In the genomic region with DNA sequence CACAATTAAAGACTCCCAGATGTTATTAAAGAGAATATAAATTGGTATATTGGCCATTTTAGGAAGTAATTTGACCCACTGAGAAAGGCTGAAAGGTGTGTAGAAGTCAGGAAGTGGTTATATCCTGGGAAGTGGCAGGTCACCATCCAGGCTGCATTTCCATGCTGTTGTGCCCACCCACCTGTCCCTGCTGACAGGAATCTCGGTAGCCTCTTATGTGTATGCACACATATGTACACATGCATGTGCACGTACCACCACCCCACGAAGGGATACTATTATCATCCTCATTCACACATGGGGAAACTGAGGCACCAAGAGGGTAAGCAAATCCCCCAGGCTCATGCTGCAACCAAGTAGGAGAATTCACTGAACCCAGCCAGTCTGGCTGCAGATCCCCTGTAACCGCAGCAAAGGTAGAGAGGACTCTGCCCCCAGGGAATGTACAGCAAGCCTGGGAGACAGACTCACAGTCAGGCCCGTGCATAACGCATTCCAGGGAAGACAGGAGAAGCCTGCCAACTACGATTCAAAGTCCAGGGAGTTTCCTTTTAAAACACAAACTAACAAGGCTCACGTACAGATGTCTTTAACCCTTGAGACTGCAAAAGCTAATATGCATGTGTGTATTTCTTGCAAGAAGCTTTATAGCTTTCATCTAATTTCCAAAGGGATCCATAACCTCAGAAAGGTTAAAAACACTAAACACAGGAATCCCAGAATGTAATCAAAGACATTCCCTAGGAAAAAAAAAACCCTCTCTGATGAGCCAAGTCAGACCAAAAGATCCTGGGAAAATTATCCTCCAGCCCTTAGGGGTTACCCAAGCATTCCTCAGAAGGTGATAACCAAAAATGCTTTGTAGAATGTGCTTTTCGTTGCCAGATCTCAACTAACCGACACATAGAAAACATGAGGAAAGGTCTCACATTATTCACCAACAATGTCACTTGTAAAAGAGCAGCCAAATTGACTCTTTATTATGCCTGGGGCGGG, we compare ENCODE assay signal across 19 cellular contexts.
DNase-seq lines count a peak whose midpoint lies in the region; FAIRE-seq and TF ChIP-seq lines count a peak whose summit lies in the region.
"Had no signal": no experiment of that assay in that cellular context is flagged by ENCODE, and none has a peak within 500 bp of the region (broad histone marks: within the 10 kb centered on the region; RNA-seq: fewer than 3 reads in every experiment).

No MANE protein-coding gene starts in this region.

- TF ChIP-seq CTCF in BE2C (IDR thresholded peaks at IDR 0.05; ENCODE audit: low read depth, low read length) (no peak), keratinocyte (optimal IDR thresholded peaks at IDR 0.05 in 1 of 3, IDR thresholded peaks at IDR 0.05 in 1 of 3, conservative IDR thresholded peaks at IDR 0.05 in 1 of 3; ENCODE audit: extremely low read depth in 1 of 3, insufficient read depth in 2 of 3, low read length in 3 of 3) (no peak), nephron progenitor cell (IDR thresholded peaks at IDR 0.05) (no peak), breast epithelium (IDR thresholded peaks at IDR 0.05) (no peak)

- H3K27ac ChIP-seq in keratinocyte (ENCODE audit: control insufficient read depth, insufficient read depth, low read length) (no peak overlapping the region), breast epithelium (no peak overlapping the region)
- H3K27ac ChIP-seq: BLaER1, left lung, parathyroid adenoma had no signal

- H3K9me3 ChIP-seq in BE2C (no peaks in the 10 kb centered on the region), keratinocyte (ENCODE audit: control insufficient read depth, low read depth, low read length) (no peaks in the 10 kb centered on the region), breast epithelium (no peaks in the 10 kb centered on the region)
- H3K9me3 ChIP-seq: BLaER1, left lung had no signal

- peak; percentile 87 for FAIRE-seq in keratinocyte (lab: Jason Lieb, UNC)
- FAIRE-seq: D721Med, RCC 7860 had no signal

- H3K27me3 ChIP-seq in BE2C (no peaks in the 10 kb centered on the region), keratinocyte (ENCODE audit: control insufficient read depth, extremely low read depth, insufficient read depth, low read length) (peaks cover 12% of the 10 kb centered on the region), breast epithelium (no peaks in the 10 kb centered on the region)
- H3K27me3 ChIP-seq: BLaER1, left lung had no signal

- no peaks in the 10 kb centered on the region for H3K9me3 Mint-ChIP-seq in nephron progenitor cell
- no peaks in the 10 kb centered on the region for H3K9me3 Mint-ChIP-seq in activated naive CD4-positive, alpha-beta T cell treated with anti-CD3 and anti-CD28 coated beads for 36 hours

- CTCF ChIA-PET in activated naive CD4-positive, alpha-beta T cell treated with anti-CD3 and anti-CD28 coated beads for 36 hours (lab: Charles Lee), result interaction anchor here (0.7 kb wide), 1 partner anchor 96 kb away, joined by 3 read pairs; no protein-coding TSS in a partner anchor

- H3K4me1 Mint-ChIP-seq in nephron progenitor cell, result peaks cover 76% of the 10 kb centered on the region
- no peaks in the 10 kb centered on the region for H3K4me1 Mint-ChIP-seq in activated naive CD4-positive, alpha-beta T cell treated with anti-CD3 and anti-CD28 coated beads for 36 hours (ENCODE audit: low read depth)

- H3K36me3 ChIP-seq in BE2C (no peaks in the 10 kb centered on the region), keratinocyte (ENCODE audit: control insufficient read depth in 2 of 2, extremely low read depth in 1 of 2, insufficient read depth in 2 of 2, low read length in 2 of 2) (no peaks in the 10 kb centered on the region), breast epithelium (no peaks in the 10 kb centered on the region)
- H3K36me3 ChIP-seq: BLaER1, left lung had no signal

- H3K79me2 ChIP-seq in keratinocyte (ENCODE audit: control insufficient read depth, insufficient read depth, low read length), result no peaks in the 10 kb centered on the region
- H3K79me2 ChIP-seq: parathyroid adenoma had no signal

- H3K4me1 ChIP-seq in BE2C (peaks cover 7% of the 10 kb centered on the region), keratinocyte (ENCODE audit: control insufficient read depth, extremely low read depth, insufficient read depth, low read length) (peaks cover 9% of the 10 kb centered on the region), breast epithelium (no peaks in the 10 kb centered on the region)
- H3K4me1 ChIP-seq: BLaER1, left lung, parathyroid adenoma had no signal

- TF ChIP-seq POLR2A in breast epithelium (IDR thresholded peaks at IDR 0.05), result no peak

- no peaks in the 10 kb centered on the region for H3K36me3 Mint-ChIP-seq in nephron progenitor cell (ENCODE audit: low read depth)
- H3K36me3 Mint-ChIP-seq in activated naive CD4-positive, alpha-beta T cell treated with anti-CD3 and anti-CD28 coated beads for 36 hours (ENCODE audit: low read depth), result no peaks in the 10 kb centered on the region

- H3K27me3 Mint-ChIP-seq in nephron progenitor cell (ENCODE audit: low read depth, poor library complexity), result peaks cover 4% of the 10 kb centered on the region
- no peaks in the 10 kb centered on the region for H3K27me3 Mint-ChIP-seq in activated naive CD4-positive, alpha-beta T cell treated with anti-CD3 and anti-CD28 coated beads for 36 hours (ENCODE audit: low read depth)

- no peak overlapping the region for H3K9ac ChIP-seq in keratinocyte (ENCODE audit: control insufficient read depth, extremely low read depth, insufficient read depth, low read length)
- H3K9ac ChIP-seq: BLaER1, parathyroid adenoma had no signal

- H2AFZ ChIP-seq in keratinocyte (ENCODE audit: control insufficient read depth, low read length), result no peak overlapping the region
- H2AFZ ChIP-seq: parathyroid adenoma had no signal

- H4K20me1 ChIP-seq in keratinocyte (ENCODE audit: control insufficient read depth, extremely low read depth, insufficient read depth, low read length), result no peaks in the 10 kb centered on the region
- H4K20me1 ChIP-seq: BLaER1 had no signal

- dilution Hi-C loops in keratinocyte (cut with MboI; ENCODE audit: extremely low pct_ligation_motif_present, low sequenced_read_pairs), result no loop called here

- no peak overlapping the region for H3K4me3 Mint-ChIP-seq in nephron progenitor cell
- H3K4me3 Mint-ChIP-seq in activated naive CD4-positive, alpha-beta T cell treated with anti-CD3 and anti-CD28 coated beads for 36 hours, result no peak overlapping the region

- H3K9me1 ChIP-seq in keratinocyte (ENCODE audit: control insufficient read depth, extremely low read depth, insufficient read depth, low read length), result no peaks in the 10 kb centered on the region

- peak overlapping the region; percentile 38 for H3K4me2 ChIP-seq in keratinocyte (ENCODE audit: control insufficient read depth, extremely low read depth, insufficient read depth, low read depth, low read length)
- H3K4me2 ChIP-seq: BLaER1 had no signal

- intact Hi-C loops in activated naive CD4-positive, alpha-beta T cell treated with anti-CD3 and anti-CD28 coated beads for 36 hours (cut with micrococcal nuclease), result no loop called here
- intact Hi-C loops in breast epithelium (cut with DNase I; ENCODE audit: low total_unique reads), result no loop called here

- H3K4me3 ChIP-seq in BE2C (ENCODE audit: low read depth, low read length) (no peak overlapping the region), keratinocyte (ENCODE audit: control insufficient read depth in 2 of 3, extremely low read depth in 1 of 3, insufficient read depth in 2 of 3, low read depth in 1 of 3, low read length in 3 of 3) (no peak overlapping the region), breast epithelium (no peak overlapping the region)
- H3K4me3 ChIP-seq: BLaER1, left lung had no signal

- DNase-seq in BE2C (peak; percentile 37), SW480 (ENCODE audit: low spot score) (peak; percentile 57), keratinocyte (ENCODE audit: low read depth, low spot score) (no peak), nephron progenitor cell (peak; percentile 16), HK-2 (ENCODE audit: unreplicated experiment) (no peak), breast epithelium (ENCODE audit: low spot score in 2 of 2) (no peak), midbrain (lab: John Stamatoyannopoulos, UW) (no peak)
- DNase-seq in activated naive CD4-positive, alpha-beta T cell treated with anti-CD3 and anti-CD28 coated beads for 36 hours, result no peak
- DNase-seq: activated CD4-positive, alpha-beta T cell treated with anti-CD3 and anti-CD28 coated beads for 48 hours; activated CD8-positive, alpha-beta memory T cell treated with anti-CD3 and anti-CD28 coated beads, Interleukin-2, amount 50 U/mL, for 48 hours; amygdala; foreskin melanocyte; NCI-H1436 treated with DMSO at 0.1 percent for 48 hours; NCI-H2227 treated with DMSO at 0.1 percent for 48 hours had no signal

- H3K27ac Mint-ChIP-seq in nephron progenitor cell, result peak overlapping the region; percentile 61
- no peak overlapping the region for H3K27ac Mint-ChIP-seq in activated naive CD4-positive, alpha-beta T cell treated with anti-CD3 and anti-CD28 coated beads for 36 hours

Comparison
In these comparisons a context has a peak if more than half of its experiments do, and no peak if none do; other contexts are left out.
1. DNase-seq: peak in BE2C (single experiment), SW480 (single experiment) and nephron progenitor cell (single experiment); none in keratinocyte (single experiment), HK-2 (single experiment), activated naive CD4-positive, alpha-beta T cell treated with anti-CD3 and anti-CD28 coated beads for 36 hours (single experiment), breast epithelium (0 of 2) and midbrain (single experiment).